In the genomic region with DNA sequence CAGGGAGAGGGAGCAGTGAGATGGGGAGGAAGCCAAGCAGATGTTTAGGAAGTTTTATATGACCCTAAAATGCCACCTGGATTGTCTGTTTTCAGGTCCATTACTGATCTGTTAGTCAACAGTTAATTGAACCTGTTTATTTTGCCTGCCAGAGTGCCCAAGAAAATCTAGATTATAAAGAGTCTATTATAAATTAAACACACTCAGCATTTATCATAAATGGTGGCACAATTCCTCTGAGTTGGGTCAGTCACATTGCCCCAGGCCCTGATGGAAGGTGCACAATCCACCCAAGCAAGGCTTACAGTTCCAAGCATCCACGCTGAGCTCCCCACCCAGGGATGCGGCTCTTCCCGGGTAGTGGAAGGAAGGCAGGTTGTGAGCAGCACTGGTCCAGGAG, we compare ENCODE assay signal across 33 cellular contexts. TPM values are rescaled to one million over a fixed set of nuclear protein-coding genes. Genes with fewer than 3 reads are reported as not detected.
"Had no signal": no experiment of that assay in that cellular context is flagged by ENCODE, and none has a peak within 500 bp of the region (broad histone marks: within the 10 kb centered on the region; RNA-seq: fewer than 3 reads in every experiment).

No MANE protein-coding gene starts in this region.

- ATAC-seq: activated CD4-positive, CD25-positive, alpha-beta regulatory T cell treated with anti-CD3 and anti-CD28 coated beads, Interleukin-2, amount 50 U/mL, for 24 hours; activated CD8-positive, alpha-beta T cell treated with anti-CD3 and anti-CD28 coated beads for 36 hours; activated T-cell treated with anti-CD3 and anti-CD28 coated beads, Interleukin-2, amount 50 U/mL, for 4 hours; activated T-helper 17 cell treated with anti-CD3 and anti-CD28 coated beads, Interleukin-2, amount 50 U/mL, for 72 hours; gastroesophageal sphincter; T-helper 17 cell had no signal

- H3K9me3 ChIP-seq: esophagus squamous epithelium, gastroesophageal sphincter had no signal

- FAIRE-seq: astrocyte, bronchial epithelial cell, endometrium, endothelial cell of umbilical vein had no signal

- DNase-seq: activated B cell treated with CpG ODN at 0.5 μM for 24 hours; activated CD4-positive, alpha-beta T cell treated with anti-CD3 and anti-CD28 coated beads for 48 hours; activated CD4-positive, alpha-beta T cell treated with anti-CD3 and anti-CD28 coated beads, Interleukin-2, amount 50 U/mL, for 1 hour; activated CD4-positive, alpha-beta T cell treated with anti-CD3 and anti-CD28 coated beads, Interleukin-2, amount 50 U/mL, for 48 hours; activated CD8-positive, alpha-beta memory T cell treated with anti-CD3 and anti-CD28 coated beads for 24 hours; activated CD8-positive, alpha-beta T cell treated with anti-CD3 and anti-CD28 coated beads for 36 hours; activated effector memory CD4-positive, alpha-beta T cell treated with Interleukin-2 at 50 U/mL for 16 hours; activated gamma-delta T cell treated with Interleukin-2 at 50 U/mL for 16 hours; activated naive CD4-positive, alpha-beta T cell treated with anti-CD3 and anti-CD28 coated beads, Interleukin-2, amount 50 U/mL, for 16 hours; activated naive CD4-positive, alpha-beta T cell treated with Interleukin-2 at 50 U/mL for 16 hours; activated T-cell treated with anti-CD3 and anti-CD28 coated beads, Interleukin-2, amount 50 U/mL, for 4 hours; amniotic stem cell; anterior cingulate cortex; brain microvascular endothelial cell; cortex of kidney; dermis blood vessel endothelial cell; effector CD8-positive, alpha-beta T cell; esophagus squamous epithelium; foreskin melanocyte; T-helper 1 cell; T-helper 17 cell; T1000; WERI-Rb-1 had no signal

- H3K27ac ChIP-seq: brain microvascular endothelial cell, epithelial cell of prostate, esophagus squamous epithelium, gastroesophageal sphincter, WERI-Rb-1 had no signal

- H3K4me3 ChIP-seq: esophagus squamous epithelium, gastroesophageal sphincter had no signal

- H3K36me3 ChIP-seq: brain microvascular endothelial cell, esophagus squamous epithelium, gastroesophageal sphincter, WERI-Rb-1 had no signal

RNA-seq across cellular contexts. Expression of gene PPP1R14C, which starts 52.5 kb away (rescaled TPM):
- total RNA-seq: activated T-helper 17 cell treated with anti-CD3 and anti-CD28 coated beads, Interleukin-2, amount 50 U/mL, for 72 hours; dermis blood vessel endothelial cell; endothelial cell of umbilical vein; fibroblast of villous mesenchyme; T-helper 17 cell had no signal
- polyA plus RNA-seq: endothelial cell of umbilical vein, fibroblast of lung had no signal
